Comparison of ENCODE assay signal across 24 cellular contexts in genomic region chr9:116683535-116683934, GRCh38.
"Had no signal": no experiment of that assay in that cellular context is flagged by ENCODE, and none has a peak within 500 bp of the region (broad histone marks: within the 10 kb centered on the region; RNA-seq: fewer than 3 reads in every experiment).

No MANE protein-coding gene starts in this region.

- H3K36me3 ChIP-seq: esophagus muscularis mucosa, gastrocnemius medialis, heart right ventricle, left lung, lower lobe of right lung had no signal

- H3K4me3 Mint-ChIP-seq: naive thymus-derived CD4-positive, alpha-beta T cell had no signal

- H3K27me3 ChIP-seq: dorsolateral prefrontal cortex, esophagus muscularis mucosa, gastrocnemius medialis had no signal

- H3K27ac Mint-ChIP-seq: naive thymus-derived CD4-positive, alpha-beta T cell had no signal

- H3K9me3 ChIP-seq: esophagus muscularis mucosa, gastrocnemius medialis, lower lobe of right lung had no signal

- FAIRE-seq: colon, endothelial cell of umbilical vein, islet of Langerhans, keratinocyte had no signal

- ATAC-seq: gastrocnemius medialis; heart right ventricle; left cardiac atrium; left lung; left ventricle myocardium superior; lower lobe of right lung; naive thymus-derived CD4-positive, alpha-beta T cell had no signal

- DNase-seq: dermis blood vessel endothelial cell; dorsolateral prefrontal cortex; effector CD4-positive, alpha-beta T cell; effector memory CD4-positive, alpha-beta T cell; foreskin fibroblast; foreskin melanocyte; gastrocnemius medialis; glutamatergic neuron; head of caudate nucleus; heart right ventricle; hippocampal formation; left cardiac atrium; left lung; left ventricle myocardium superior; lower lobe of right lung; mesenchymal stem cell; midbrain; naive thymus-derived CD4-positive, alpha-beta T cell had no signal

- H3K27ac ChIP-seq: coronary artery, dorsolateral prefrontal cortex, esophagus muscularis mucosa, gastrocnemius medialis, heart right ventricle, left lung, lower lobe of right lung had no signal

- H3K4me3 ChIP-seq: coronary artery, dorsolateral prefrontal cortex, esophagus muscularis mucosa, gastrocnemius medialis, heart right ventricle, left lung, lower lobe of right lung had no signal
